Comparison of ENCODE assay signal across 21 cellular contexts in the genomic region with DNA sequence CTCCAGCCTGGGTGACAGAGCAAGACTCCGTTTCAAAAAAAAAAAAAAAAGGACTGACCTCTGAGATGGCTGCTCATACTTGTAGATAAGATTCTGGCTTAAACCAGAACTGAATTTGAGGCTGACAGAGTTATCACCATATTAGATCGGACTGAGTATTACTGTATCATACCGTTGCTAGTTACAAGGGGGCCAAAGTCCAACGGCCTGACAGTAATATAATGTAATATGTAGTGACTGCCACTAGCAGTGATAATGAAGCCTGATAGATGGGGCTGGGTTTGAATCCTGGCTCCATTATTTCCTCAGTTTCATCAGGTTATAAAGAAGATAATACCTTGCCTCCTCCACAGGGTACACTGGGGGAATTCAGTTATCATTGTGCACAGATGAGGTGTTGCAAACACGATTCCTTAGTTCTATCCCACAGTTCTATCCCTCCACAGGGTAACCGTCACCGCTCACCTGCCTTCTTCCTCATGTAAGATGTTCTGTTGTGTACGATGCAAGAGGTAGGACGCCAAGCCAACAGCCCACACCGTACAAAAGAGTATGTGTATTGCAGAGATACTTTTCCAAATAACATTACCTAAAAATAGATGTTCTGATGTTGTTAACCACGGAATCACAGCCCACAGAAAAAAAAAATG. TPM values are rescaled to one million over a fixed set of nuclear protein-coding genes. Genes with fewer than 3 reads are reported as not detected.
A peak's percentile ranks its signal among the peaks of the same experiment; 100 is the strongest.
DNase-seq lines count a peak whose midpoint lies in the region; ATAC-seq and TF ChIP-seq lines count a peak whose summit lies in the region.
"Had no signal": no experiment of that assay in that cellular context is flagged by ENCODE, and none has a peak within 500 bp of the region (broad histone marks: within the 10 kb centered on the region; RNA-seq: fewer than 3 reads in every experiment).

No MANE protein-coding gene starts in this region.

- H3K4me1 Mint-ChIP-seq in T-helper 17 cell = peaks cover 2% of the 10 kb centered on the region
- H3K4me1 Mint-ChIP-seq: IgD-negative memory B cell had no signal

- H3K36me3 Mint-ChIP-seq in T-helper 17 cell (ENCODE audit: low read depth) = no peaks in the 10 kb centered on the region
- H3K36me3 Mint-ChIP-seq: CD4-positive, alpha-beta memory T cell had no signal

- intact Hi-C loops in colonic mucosa (cut with DNase I) = no loop called here
- intact Hi-C loops in right lobe of liver (cut with DNase I) = no loop called here
- intact Hi-C loops in transverse colon (cut with DNase I; ENCODE audit: low total_unique reads) = no loop called here

- no peaks in the 10 kb centered on the region for H3K27me3 Mint-ChIP-seq in T-helper 17 cell
- H3K27me3 Mint-ChIP-seq: CD4-positive, alpha-beta memory T cell; IgD-negative memory B cell had no signal

- TF ChIP-seq POLR2A in right lobe of liver (IDR thresholded peaks at IDR 0.05) (no peak), transverse colon (IDR thresholded peaks at IDR 0.05) (no peak)

- peak overlapping the region; percentile 47 for H3K27ac ChIP-seq in colonic mucosa
- H3K27ac ChIP-seq in right lobe of liver = peak overlapping the region in 2 of 3 donors; percentile 76 to 83
- peak overlapping the region; percentile 55 to 75 (median 66) for H3K27ac ChIP-seq in transverse colon
- H3K27ac ChIP-seq: BLaER1 treated with 17β-estradiol and CSF1 and Interleukin-3, amounts not matched to agents 10 nM and 100 nM; GM23248 had no signal

- H3K36me3 ChIP-seq in colonic mucosa = no peaks in the 10 kb centered on the region
- H3K36me3 ChIP-seq in right lobe of liver = peaks cover 0 to 14% (median 2%) of the 10 kb centered on the region in 4 donors
- no peaks in the 10 kb centered on the region for H3K36me3 ChIP-seq in transverse colon

- H3K4me3 Mint-ChIP-seq in T-helper 17 cell = no peak overlapping the region
- H3K4me3 Mint-ChIP-seq: CD4-positive, alpha-beta memory T cell; IgD-negative memory B cell had no signal

- in situ Hi-C loops in transverse colon (cut with MboI; ENCODE audit: low pct_ligation_motif_present in 1 of 4, low pct_unique_long_range_greater_than_20kb in 1 of 4, low sequenced_read_pairs in 3 of 4) = loop anchor here in 1 of 4 donors (25.0 kb wide), 1 partner anchor 888 kb away; no protein-coding TSS in a partner anchor

- no peak overlapping the region for H3K27ac Mint-ChIP-seq in T-helper 17 cell
- H3K27ac Mint-ChIP-seq: IgD-negative memory B cell had no signal

- DNase-seq in LoVo (ENCODE audit: low spot score) (peak; percentile 20), colonic mucosa (peak; percentile 80), right lobe of liver (no peak), transverse colon (peak; percentile 83), HUDEP-2 (lab: John Stamatoyannopoulos, UW; ENCODE audit: unreplicated experiment in 76 of 76) (no peak), T-helper 17 cell (no peak)
- DNase-seq in stimulated activated naive CD4-positive, alpha-beta T cell treated with Interleukin-2 at 50 U/mL for 16 hours (lab: John Stamatoyannopoulos, UW) = no peak
- DNase-seq: AML-193; Caco-2; CD4-positive, alpha-beta memory T cell; GM23248; H7; MV-4-11; NCI-H1105; NCI-H1436 treated with DMSO at 0.1 percent for 48 hours; NCI-H187 treated with DMSO at 0.1 percent for 48 hours; NCI-H524; NCI-H774; SK-N-SH had no signal

- H3K9ac ChIP-seq in colonic mucosa (ENCODE audit: low read depth in 2 of 2, low read length in 2 of 2) = peak overlapping the region in 1 of 2 donors; percentile 62
- H3K9ac ChIP-seq: BLaER1 treated with 17β-estradiol and CSF1 and Interleukin-3, amounts not matched to agents 10 nM and 100 nM; GM23248; SK-N-SH had no signal

- no peak for TF ChIP-seq EP300 in transverse colon (IDR thresholded peaks at IDR 0.05; ENCODE audit: low read depth)

- no peak overlapping the region for H3K4me3 ChIP-seq in colonic mucosa
- peak overlapping the region in 1 of 3 donors; percentile 29 for H3K4me3 ChIP-seq in right lobe of liver
- H3K4me3 ChIP-seq in transverse colon = no peak overlapping the region
- H3K4me3 ChIP-seq: BLaER1 treated with 17β-estradiol and CSF1 and Interleukin-3, amounts not matched to agents 10 nM and 100 nM; GM23248 had no signal

- no peaks in the 10 kb centered on the region for H3K27me3 ChIP-seq in colonic mucosa
- H3K27me3 ChIP-seq in right lobe of liver = no peaks in the 10 kb centered on the region
- no peaks in the 10 kb centered on the region for H3K27me3 ChIP-seq in transverse colon
- H3K27me3 ChIP-seq: BLaER1 treated with 17β-estradiol and CSF1 and Interleukin-3, amounts not matched to agents 10 nM and 100 nM had no signal

- H3K9me3 ChIP-seq in colonic mucosa (no peaks in the 10 kb centered on the region), right lobe of liver (no peaks in the 10 kb centered on the region), transverse colon (no peaks in the 10 kb centered on the region), T-helper 17 cell (ENCODE audit: control insufficient read depth, low read length, poor library complexity, severe bottlenecking) (no peaks in the 10 kb centered on the region)
- H3K9me3 ChIP-seq: BLaER1 treated with 17β-estradiol and CSF1 and Interleukin-3, amounts not matched to agents 10 nM and 100 nM; Caco-2; SK-N-SH had no signal

- 47% methylated on average over 11 of the region's 11 CpGs for WGBS in right lobe of liver (ENCODE audit: insufficient coverage, low coverage, low lambda C conversion rate, missing lambda C conversion rate)
- WGBS in transverse colon (ENCODE audit: low coverage in 1 of 2), 2 donors = 47 to 71% methylated on average over 2 to 11 of the region's 11 CpGs

- no peak for TF ChIP-seq CTCF in colonic mucosa (IDR thresholded peaks at IDR 0.05)
- TF ChIP-seq CTCF in right lobe of liver (IDR thresholded peaks at IDR 0.05) = no peak
- peak in 2 of 5 experiments; percentile 3 to 46 for TF ChIP-seq CTCF in transverse colon (IDR thresholded peaks at IDR 0.05)

- ATAC-seq in right lobe of liver = peak in 2 of 4 donors; percentile 25 to 40
- no peak for ATAC-seq in T-helper 17 cell

- H3K4me1 ChIP-seq in colonic mucosa (no peaks in the 10 kb centered on the region), right lobe of liver (peaks cover 0 to 43% (median 19%) of the 10 kb centered on the region in 4 donors), transverse colon (peaks cover 0 to 14% (median 8%) of the 10 kb centered on the region in 4 donors)
- H3K4me1 ChIP-seq: Caco-2 had no signal

RNA-seq across cellular contexts. Expression of gene TMEM220, which starts 5.2 kb away (rescaled TPM):
- total RNA-seq in colonic mucosa = 10 to 100 TPM; 14.5 to 17.6 TPM
- total RNA-seq in right lobe of liver = 10 to 100 TPM; 26.6 to 61.0 (median 43.2) TPM
- total RNA-seq in transverse colon = 10 to 100 TPM in 1 of 4 donors, 1 to 10 TPM in 2, not detected in 1; 2.4 to 18.2 (median 8.1) TPM
- under 1 TPM; 0.77 to 0.81 TPM for total RNA-seq in T-helper 17 cell
- total RNA-seq: Caco-2 had no signal

RNA-seq across cellular contexts. Expression of gene ADPRM, which starts 27.3 kb away (rescaled TPM):
- 1 to 10 TPM; 4.1 to 7.7 TPM for total RNA-seq in colonic mucosa
- 1 to 10 TPM; 3.6 to 9.6 (median 4.5) TPM for total RNA-seq in right lobe of liver
- total RNA-seq in transverse colon = 10 to 100 TPM in 1 of 4 donors, 1 to 10 TPM in 3; 2.8 to 16.2 (median 6.1) TPM
- total RNA-seq in T-helper 17 cell = 10 to 100 TPM; 17.6 to 20.9 TPM

RNA-seq across cellular contexts. Expression of gene SCO1, which starts 27.3 kb away (rescaled TPM):
- total RNA-seq in colonic mucosa = 10 to 100 TPM; 41.8 to 54.7 TPM
- total RNA-seq in right lobe of liver = 10 to 100 TPM; 19.0 to 29.7 (median 23.8) TPM
- 10 to 100 TPM; 19.1 to 53.5 (median 34.6) TPM for total RNA-seq in transverse colon
- 10 to 100 TPM; 16.4 to 17.7 TPM for total RNA-seq in T-helper 17 cell

Comparison
In these comparisons a context has a peak if more than half of its experiments do, and no peak if none do; other contexts are left out.
1. DNase-seq: peak in LoVo (single experiment), colonic mucosa (single experiment) and transverse colon (single experiment); none in right lobe of liver (0 of 3), HUDEP-2 (0 of 76), T-helper 17 cell (0 of 3) and stimulated activated naive CD4-positive, alpha-beta T cell treated with Interleukin-2 at 50 U/mL for 16 hours (single experiment).
2. Peak in every context shown above with its lines, with median percentiles within 50 percentile points of each other: H3K27ac ChIP-seq.